ENCODE assay signal across 8 cellular contexts in genomic region chr4:153573881-153574807, GRCh38.
DNase-seq lines count a peak whose midpoint lies in the region; ATAC-seq and TF ChIP-seq lines count a peak whose summit lies in the region.

No MANE protein-coding gene starts in this region.

- TF ChIP-seq CTCF in AG09319 (IDR thresholded peaks at IDR 0.05; ENCODE audit: low read depth, low read length) (peak; percentile 80), adrenal gland (IDR thresholded peaks at IDR 0.05) (peak; percentile 28 to 67 (median 58)), hepatocyte (IDR thresholded peaks at IDR 0.05; ENCODE audit: poor library complexity) (peak; percentile 79)

- H3K4me3 ChIP-seq in adrenal gland = no peak overlapping the region
- no peak overlapping the region for H3K4me3 ChIP-seq in hepatocyte

- peak; percentile 40 for ATAC-seq in GM18499 (IDR thresholded peaks at IDR 0.05; ENCODE audit: insufficient read depth, unreplicated experiment)
- peak; percentile 39 for ATAC-seq in HG03469 (IDR thresholded peaks at IDR 0.05; ENCODE audit: unreplicated experiment)
- ATAC-seq in SK-N-SH treated with all-trans-retinoic acid at 6 μM for 48 hours = peak; percentile 99
- no peak for ATAC-seq in GM21381 (IDR thresholded peaks at IDR 0.05; ENCODE audit: unreplicated experiment)

- DNase-seq in AG09319 (ENCODE audit: extremely low read depth, low read depth) (peak; percentile 60), adrenal gland (peak; percentile 49 to 85 (median 61)), hepatocyte (ENCODE audit: low spot score) (peak; percentile 74)
- peak in 2 of 3 donors; percentile 32 to 38 for DNase-seq in stimulated activated CD4-positive, alpha-beta T cell treated with anti-CD3 and anti-CD28 coated beads, Interleukin-12 subunit alpha, Interleukin-12 subunit beta, amount 100 ng/mL, for 48 hours (ENCODE audit: low read depth in 2 of 3, low spot score in 1 of 3)

- H2AFZ ChIP-seq in hepatocyte = no peak overlapping the region

- H3K36me3 ChIP-seq in adrenal gland (replicated peaks in 1 of 2) = no peaks in the 10 kb centered on the region
- no peaks in the 10 kb centered on the region for H3K36me3 ChIP-seq in hepatocyte (replicated peaks; ENCODE audit: insufficient read depth, low read depth)

- H3K4me1 ChIP-seq in adrenal gland (replicated peaks in 1 of 2) (peaks cover 0 to 18% of the 10 kb centered on the region in 2 donors), hepatocyte (ENCODE audit: insufficient read depth) (no peaks in the 10 kb centered on the region)

- no peaks in the 10 kb centered on the region for H3K9me3 ChIP-seq in adrenal gland (replicated peaks in 1 of 3)
- H3K9me3 ChIP-seq in hepatocyte (ENCODE audit: low read depth) = no peaks in the 10 kb centered on the region

- no peak overlapping the region for H3K27ac ChIP-seq in adrenal gland
- H3K27ac ChIP-seq in hepatocyte = no peak overlapping the region

- intact Hi-C loops in adrenal gland (cut with DNase I) = loop anchor here in 1 of 2 donors (2.0 kb wide), 1 partner anchor 139 kb away; no protein-coding TSS in a partner anchor

- H3K79me2 ChIP-seq in hepatocyte = no peaks in the 10 kb centered on the region

- H3K9me2 ChIP-seq in hepatocyte (replicated peaks; ENCODE audit: insufficient read depth) = no peaks in the 10 kb centered on the region

- WGBS in adrenal gland, 4 donors = 81 to 86% (median 82%) methylated on average over 4 of the region's 4 CpGs
- 83% methylated on average over 4 of the region's 4 CpGs for WGBS in hepatocyte (ENCODE audit: low lambda C conversion rate, missing lambda C conversion rate)

- H3K4me2 ChIP-seq in hepatocyte = no peak overlapping the region

- H4K20me1 ChIP-seq in hepatocyte (ENCODE audit: insufficient read depth, poor library complexity, severe bottlenecking) = no peaks in the 10 kb centered on the region

- no peak for TF ChIP-seq POLR2A in adrenal gland (IDR thresholded peaks at IDR 0.05)

- H3K27me3 ChIP-seq in adrenal gland (no peaks in the 10 kb centered on the region), hepatocyte (no peaks in the 10 kb centered on the region)

TF ChIP-seq in SK-N-SH treated with all-trans-retinoic acid at 6 μM for 48 hours, 23 proteins besides CTCF, POLR2A, EP300 and RAD21:
- no peak for TF ChIP-seq PATZ1 (CRISPR knock-in tag; IDR thresholded peaks at IDR 0.05; ENCODE audit: borderline replicate concordance)
- TF ChIP-seq ZFP30 (CRISPR knock-in tag; IDR thresholded peaks at IDR 0.05) = no peak
- no peak for TF ChIP-seq BACH2 (CRISPR knock-in tag; IDR thresholded peaks at IDR 0.05; ENCODE audit: borderline replicate concordance)
- no peak for TF ChIP-seq TOX (CRISPR knock-in tag; IDR thresholded peaks at IDR 0.05; ENCODE audit: borderline replicate concordance)
- TF ChIP-seq RARB (CRISPR knock-in tag; IDR thresholded peaks at IDR 0.05) = no peak
- no peak for TF ChIP-seq ZNF70 (CRISPR knock-in tag; IDR thresholded peaks at IDR 0.05)
- no peak for TF ChIP-seq GLIS3 (CRISPR knock-in tag; IDR thresholded peaks at IDR 0.05)
- TF ChIP-seq ZC3H10 (CRISPR knock-in tag; IDR thresholded peaks at IDR 0.05) = no peak
- no peak for TF ChIP-seq CREB5 (CRISPR knock-in tag; IDR thresholded peaks at IDR 0.05; ENCODE audit: low read depth)
- TF ChIP-seq SNAI2 (CRISPR knock-in tag; IDR thresholded peaks at IDR 0.05) = no peak
TF ChIP-seq in SK-N-SH treated with all-trans-retinoic acid at 6 μM for 48 hours: peak in this region for 0.
